In the genomic region with DNA sequence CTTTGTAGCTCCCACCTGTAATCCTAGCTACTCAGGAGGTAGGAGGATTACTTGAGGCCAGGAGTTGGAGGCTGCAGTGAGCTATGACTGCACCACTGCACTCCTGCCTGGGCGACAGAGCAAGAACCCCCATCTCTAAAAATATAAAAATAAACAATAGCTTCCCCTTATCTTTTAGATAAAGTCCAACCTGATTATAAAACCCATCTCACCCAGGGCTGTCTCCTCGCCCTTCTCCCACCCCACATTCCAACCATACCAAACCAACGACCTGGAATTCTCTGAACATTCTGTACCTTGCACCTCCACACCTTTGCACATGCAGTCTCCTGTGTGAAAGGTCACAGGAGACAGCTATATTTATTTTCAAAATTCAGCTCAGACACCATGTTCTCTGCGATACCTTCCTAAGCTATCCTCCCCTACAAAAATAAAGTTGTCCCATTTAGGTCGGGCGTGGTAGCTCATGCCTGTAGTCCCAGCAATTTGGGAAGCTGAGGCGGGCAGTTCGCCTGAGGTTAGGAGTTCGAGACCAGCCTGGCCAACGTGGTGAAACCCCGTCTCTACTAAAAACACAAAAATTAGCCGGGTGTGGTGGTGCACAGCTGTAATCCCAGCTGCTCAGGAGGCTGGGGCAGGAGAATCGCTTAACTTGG, we compare ENCODE assay signal across 1 cellular context.
A peak's percentile ranks its signal among the peaks of the same experiment; 100 is the strongest.
TF ChIP-seq lines count a peak whose summit lies in the region.

No MANE protein-coding gene starts in this region.

TF ChIP-seq in HepG2, 621 proteins besides CTCF, POLR2A, EP300 and RAD21 (continued from another document):
- TF ChIP-seq HDAC1 (CRISPR knock-in tag; IDR thresholded peaks at IDR 0.05): peak; percentile 65; the same call in 1 of the 2 replicates
- peak; percentile 11; the same call in 1 of the 2 replicates for TF ChIP-seq FOXJ3 (CRISPR knock-in tag; IDR thresholded peaks at IDR 0.05; ENCODE audit: borderline replicate concordance)
- no peak for TF ChIP-seq SNRNP70 (IDR thresholded peaks at IDR 0.05; ENCODE audit: low read depth, low read length)
- no peak for TF ChIP-seq ZFP36 (IDR thresholded peaks at IDR 0.05; ENCODE audit: borderline replicate concordance, low read depth, low read length, partially characterized antibody)
- no peak for TF ChIP-seq HNRNPUL1 (IDR thresholded peaks at IDR 0.05; ENCODE audit: low read depth, low read length)
- TF ChIP-seq, protein P1, sequence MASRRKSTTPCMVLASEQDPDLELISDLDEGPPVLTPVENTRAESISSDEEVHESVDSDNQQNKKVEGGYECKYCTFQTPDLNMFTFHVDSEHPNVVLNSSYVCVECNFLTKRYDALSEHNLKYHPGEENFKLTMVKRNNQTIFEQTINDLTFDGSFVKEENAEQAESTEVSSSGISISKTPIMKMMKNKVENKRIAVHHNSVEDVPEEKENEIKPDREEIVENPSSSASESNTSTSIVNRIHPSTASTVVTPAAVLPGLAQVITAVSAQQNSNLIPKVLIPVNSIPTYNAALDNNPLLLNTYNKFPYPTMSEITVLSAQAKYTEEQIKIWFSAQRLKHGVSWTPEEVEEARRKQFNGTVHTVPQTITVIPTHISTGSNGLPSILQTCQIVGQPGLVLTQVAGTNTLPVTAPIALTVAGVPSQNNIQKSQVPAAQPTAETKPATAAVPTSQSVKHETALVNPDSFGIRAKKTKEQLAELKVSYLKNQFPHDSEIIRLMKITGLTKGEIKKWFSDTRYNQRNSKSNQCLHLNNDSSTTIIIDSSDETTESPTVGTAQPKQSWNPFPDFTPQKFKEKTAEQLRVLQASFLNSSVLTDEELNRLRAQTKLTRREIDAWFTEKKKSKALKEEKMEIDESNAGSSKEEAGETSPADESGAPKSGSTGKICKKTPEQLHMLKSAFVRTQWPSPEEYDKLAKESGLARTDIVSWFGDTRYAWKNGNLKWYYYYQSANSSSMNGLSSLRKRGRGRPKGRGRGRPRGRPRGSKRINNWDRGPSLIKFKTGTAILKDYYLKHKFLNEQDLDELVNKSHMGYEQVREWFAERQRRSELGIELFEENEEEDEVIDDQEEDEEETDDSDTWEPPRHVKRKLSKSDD (CRISPR knock-in tag; IDR thresholded peaks at IDR 0.05; ENCODE audit: low read depth): no peak
- no peak for TF ChIP-seq KLF15 (CRISPR knock-in tag; IDR thresholded peaks at IDR 0.05; ENCODE audit: borderline replicate concordance)
- 0 out of 2 replicates have a peak, but pooled peaks have one; percentile 4 for TF ChIP-seq ELF3 (CRISPR knock-in tag; IDR thresholded peaks at IDR 0.05)
- TF ChIP-seq ZNF34 (CRISPR knock-in tag; IDR thresholded peaks at IDR 0.05; ENCODE audit: borderline replicate concordance): no peak
- TF ChIP-seq NR2F6 (IDR thresholded peaks at IDR 0.05): peak; percentile 85
- TF ChIP-seq NR2F6 (CRISPR knock-in tag; IDR thresholded peaks at IDR 0.05): peak; percentile 87
- TF ChIP-seq NBN (conservative IDR thresholded peaks at IDR 0.05): no peak
- no peak for TF ChIP-seq IKZF1 (IDR thresholded peaks at IDR 0.05)
- TF ChIP-seq YY1 (IDR thresholded peaks at IDR 0.05; ENCODE audit: insufficient read depth, insufficient replicate concordance, low read depth, low read length): no peak
- TF ChIP-seq, protein P2, sequence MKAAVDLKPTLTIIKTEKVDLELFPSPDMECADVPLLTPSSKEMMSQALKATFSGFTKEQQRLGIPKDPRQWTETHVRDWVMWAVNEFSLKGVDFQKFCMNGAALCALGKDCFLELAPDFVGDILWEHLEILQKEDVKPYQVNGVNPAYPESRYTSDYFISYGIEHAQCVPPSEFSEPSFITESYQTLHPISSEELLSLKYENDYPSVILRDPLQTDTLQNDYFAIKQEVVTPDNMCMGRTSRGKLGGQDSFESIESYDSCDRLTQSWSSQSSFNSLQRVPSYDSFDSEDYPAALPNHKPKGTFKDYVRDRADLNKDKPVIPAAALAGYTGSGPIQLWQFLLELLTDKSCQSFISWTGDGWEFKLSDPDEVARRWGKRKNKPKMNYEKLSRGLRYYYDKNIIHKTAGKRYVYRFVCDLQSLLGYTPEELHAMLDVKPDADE (CRISPR knock-in tag; IDR thresholded peaks at IDR 0.05): no peak
- no peak for TF ChIP-seq ZNF235 (CRISPR knock-in tag; IDR thresholded peaks at IDR 0.05; ENCODE audit: borderline replicate concordance)
- TF ChIP-seq ZNF672 (CRISPR knock-in tag; IDR thresholded peaks at IDR 0.05): no peak
- TF ChIP-seq ZNF12 (CRISPR knock-in tag; IDR thresholded peaks at IDR 0.05): no peak
- TF ChIP-seq HNRNPL (IDR thresholded peaks at IDR 0.05; ENCODE audit: low read depth, low read length): no peak
- TF ChIP-seq RARG (CRISPR knock-in tag; IDR thresholded peaks at IDR 0.05; ENCODE audit: low read depth): no peak
- TF ChIP-seq AKAP8 (CRISPR knock-in tag; IDR thresholded peaks at IDR 0.05): no peak
- TF ChIP-seq, protein P3, sequence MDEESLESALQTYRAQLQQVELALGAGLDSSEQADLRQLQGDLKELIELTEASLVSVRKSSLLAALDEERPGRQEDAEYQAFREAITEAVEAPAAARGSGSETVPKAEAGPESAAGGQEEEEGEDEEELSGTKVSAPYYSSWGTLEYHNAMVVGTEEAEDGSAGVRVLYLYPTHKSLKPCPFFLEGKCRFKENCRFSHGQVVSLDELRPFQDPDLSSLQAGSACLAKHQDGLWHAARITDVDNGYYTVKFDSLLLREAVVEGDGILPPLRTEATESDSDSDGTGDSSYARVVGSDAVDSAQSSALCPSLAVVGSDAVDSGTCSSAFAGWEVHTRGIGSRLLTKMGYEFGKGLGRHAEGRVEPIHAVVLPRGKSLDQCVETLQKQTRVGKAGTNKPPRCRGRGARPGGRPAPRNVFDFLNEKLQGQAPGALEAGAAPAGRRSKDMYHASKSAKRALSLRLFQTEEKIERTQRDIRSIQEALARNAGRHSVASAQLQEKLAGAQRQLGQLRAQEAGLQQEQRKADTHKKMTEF (CRISPR knock-in tag; IDR thresholded peaks at IDR 0.05): no peak
- peak; percentile 16; the same call in 1 of the 2 replicates for TF ChIP-seq MEIS2 (CRISPR knock-in tag; IDR thresholded peaks at IDR 0.05)
- TF ChIP-seq ZNF180 (CRISPR knock-in tag; IDR thresholded peaks at IDR 0.05; ENCODE audit: borderline replicate concordance, low read depth): no peak
- no peak for TF ChIP-seq GABPA (IDR thresholded peaks at IDR 0.05; ENCODE audit: low read depth, low read length)
- TF ChIP-seq GABPA (CRISPR knock-in tag; IDR thresholded peaks at IDR 0.05; ENCODE audit: low read depth): no peak
- no peak for TF ChIP-seq ISL2 (CRISPR knock-in tag; IDR thresholded peaks at IDR 0.05)
- no peak for TF ChIP-seq NFE2 (CRISPR knock-in tag; IDR thresholded peaks at IDR 0.05)
- TF ChIP-seq GATAD2A (CRISPR knock-in tag; IDR thresholded peaks at IDR 0.05): peak; percentile 59
- TF ChIP-seq, protein P4, sequence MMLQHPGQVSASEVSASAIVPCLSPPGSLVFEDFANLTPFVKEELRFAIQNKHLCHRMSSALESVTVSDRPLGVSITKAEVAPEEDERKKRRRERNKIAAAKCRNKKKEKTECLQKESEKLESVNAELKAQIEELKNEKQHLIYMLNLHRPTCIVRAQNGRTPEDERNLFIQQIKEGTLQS (CRISPR knock-in tag; IDR thresholded peaks at IDR 0.05): no peak
- TF ChIP-seq, protein P5, sequence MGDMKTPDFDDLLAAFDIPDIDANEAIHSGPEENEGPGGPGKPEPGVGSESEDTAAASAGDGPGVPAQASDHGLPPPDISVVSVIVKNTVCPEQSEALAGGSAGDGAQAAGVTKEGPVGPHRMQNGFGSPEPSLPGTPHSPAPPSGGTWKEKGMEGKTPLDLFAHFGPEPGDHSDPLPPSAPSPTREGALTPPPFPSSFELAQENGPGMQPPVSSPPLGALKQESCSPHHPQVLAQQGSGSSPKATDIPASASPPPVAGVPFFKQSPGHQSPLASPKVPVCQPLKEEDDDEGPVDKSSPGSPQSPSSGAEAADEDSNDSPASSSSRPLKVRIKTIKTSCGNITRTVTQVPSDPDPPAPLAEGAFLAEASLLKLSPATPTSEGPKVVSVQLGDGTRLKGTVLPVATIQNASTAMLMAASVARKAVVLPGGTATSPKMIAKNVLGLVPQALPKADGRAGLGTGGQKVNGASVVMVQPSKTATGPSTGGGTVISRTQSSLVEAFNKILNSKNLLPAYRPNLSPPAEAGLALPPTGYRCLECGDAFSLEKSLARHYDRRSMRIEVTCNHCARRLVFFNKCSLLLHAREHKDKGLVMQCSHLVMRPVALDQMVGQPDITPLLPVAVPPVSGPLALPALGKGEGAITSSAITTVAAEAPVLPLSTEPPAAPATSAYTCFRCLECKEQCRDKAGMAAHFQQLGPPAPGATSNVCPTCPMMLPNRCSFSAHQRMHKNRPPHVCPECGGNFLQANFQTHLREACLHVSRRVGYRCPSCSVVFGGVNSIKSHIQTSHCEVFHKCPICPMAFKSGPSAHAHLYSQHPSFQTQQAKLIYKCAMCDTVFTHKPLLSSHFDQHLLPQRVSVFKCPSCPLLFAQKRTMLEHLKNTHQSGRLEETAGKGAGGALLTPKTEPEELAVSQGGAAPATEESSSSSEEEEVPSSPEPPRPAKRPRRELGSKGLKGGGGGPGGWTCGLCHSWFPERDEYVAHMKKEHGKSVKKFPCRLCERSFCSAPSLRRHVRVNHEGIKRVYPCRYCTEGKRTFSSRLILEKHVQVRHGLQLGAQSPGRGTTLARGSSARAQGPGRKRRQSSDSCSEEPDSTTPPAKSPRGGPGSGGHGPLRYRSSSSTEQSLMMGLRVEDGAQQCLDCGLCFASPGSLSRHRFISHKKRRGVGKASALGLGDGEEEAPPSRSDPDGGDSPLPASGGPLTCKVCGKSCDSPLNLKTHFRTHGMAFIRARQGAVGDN (CRISPR knock-in tag; IDR thresholded peaks at IDR 0.05): peak; percentile 41
- TF ChIP-seq, protein P6, sequence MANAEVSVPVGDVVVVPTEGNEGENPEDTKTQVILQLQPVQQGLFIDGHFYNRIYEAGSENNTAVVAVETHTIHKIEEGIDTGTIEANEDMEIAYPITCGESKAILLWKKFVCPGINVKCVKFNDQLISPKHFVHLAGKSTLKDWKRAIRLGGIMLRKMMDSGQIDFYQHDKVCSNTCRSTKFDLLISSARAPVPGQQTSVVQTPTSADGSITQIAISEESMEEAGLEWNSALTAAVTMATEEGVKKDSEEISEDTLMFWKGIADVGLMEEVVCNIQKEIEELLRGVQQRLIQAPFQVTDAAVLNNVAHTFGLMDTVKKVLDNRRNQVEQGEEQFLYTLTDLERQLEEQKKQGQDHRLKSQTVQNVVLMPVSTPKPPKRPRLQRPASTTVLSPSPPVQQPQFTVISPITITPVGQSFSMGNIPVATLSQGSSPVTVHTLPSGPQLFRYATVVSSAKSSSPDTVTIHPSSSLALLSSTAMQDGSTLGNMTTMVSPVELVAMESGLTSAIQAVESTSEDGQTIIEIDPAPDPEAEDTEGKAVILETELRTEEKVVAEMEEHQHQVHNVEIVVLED (CRISPR knock-in tag; IDR thresholded peaks at IDR 0.05; ENCODE audit: borderline replicate concordance): peak; percentile 33; the same call in 1 of the 2 replicates
- no peak for TF ChIP-seq STAG1 (CRISPR knock-in tag; IDR thresholded peaks at IDR 0.05)
- TF ChIP-seq KDM6A (CRISPR knock-in tag; IDR thresholded peaks at IDR 0.05; ENCODE audit: low read depth): no peak; the same call in 1 of the 2 replicates
- TF ChIP-seq TCF7L2 (IDR thresholded peaks at IDR 0.05; ENCODE audit: low read depth, low read length): no peak
- TF ChIP-seq EED (CRISPR knock-in tag; IDR thresholded peaks at IDR 0.05): no peak
- no peak for TF ChIP-seq ZNF777 (CRISPR knock-in tag; IDR thresholded peaks at IDR 0.05)
- no peak for TF ChIP-seq HDAC6 (IDR thresholded peaks at IDR 0.05; ENCODE audit: low read depth, low read length)
- no peak for TF ChIP-seq HCFC1 (IDR thresholded peaks at IDR 0.05; ENCODE audit: low read depth, low read length)
- TF ChIP-seq ZNF205 (CRISPR knock-in tag; IDR thresholded peaks at IDR 0.05): no peak
- TF ChIP-seq NCOR1 (IDR thresholded peaks at IDR 0.05; ENCODE audit: borderline replicate concordance, low read length): peak; percentile 69; the same call in 1 of the 2 replicates
- 0 out of 2 replicates have a peak, but pooled peaks have one; percentile 62 for TF ChIP-seq DMAP1 (CRISPR knock-in tag; IDR thresholded peaks at IDR 0.05)
- TF ChIP-seq KLF9 (CRISPR knock-in tag; IDR thresholded peaks at IDR 0.05; ENCODE audit: low read depth): no peak
- TF ChIP-seq TEAD3 (CRISPR knock-in tag; optimal IDR thresholded peaks at IDR 0.05; ENCODE audit: borderline replicate concordance): peak; percentile 100
